In genomic region chr2:146661494-146662096, GRCh38 we compare ENCODE assay signal across 8 cellular contexts.
DNase-seq lines count a peak whose midpoint lies in the region; ATAC-seq and TF ChIP-seq lines count a peak whose summit lies in the region.

No MANE protein-coding gene starts in this region.

- CTCF ChIA-PET in activated CD4-positive, alpha-beta T cell treated with anti-CD3 and anti-CD28 coated beads, Interleukin-2, amount 10 ng/mL, durations not matched to agents 7 days and 5 days (lab: Charles Lee), result no interaction called here

- H3K27me3 ChIP-seq in HUES64 (ENCODE audit: insufficient read depth, low read length) (no peaks in the 10 kb centered on the region), SJCRH30 (no peaks in the 10 kb centered on the region), sigmoid colon (no peaks in the 10 kb centered on the region)

- H3K4me3 ChIP-seq in HUES64 (ENCODE audit: low read length) (no peak overlapping the region), SJCRH30 (no peak overlapping the region), sigmoid colon (no peak overlapping the region)

- peak overlapping the region; percentile 15; the same call in 1 of the 2 replicates for H3K27ac ChIP-seq in HUES64 (ENCODE audit: low read depth, low read length)
- H3K27ac ChIP-seq in SJCRH30, result no peak overlapping the region
- H3K27ac ChIP-seq in sigmoid colon, result no peak overlapping the region

- H3K4me3 Mint-ChIP-seq in activated CD4-positive, alpha-beta T cell treated with anti-CD3 and anti-CD28 coated beads, Interleukin-2, amount 10 ng/mL, durations not matched to agents 7 days and 5 days, result no peak overlapping the region

- peaks cover 10% of the 10 kb centered on the region; the same call in 1 of the 2 replicates for H3K36me3 ChIP-seq in HUES64 (ENCODE audit: insufficient read depth, low read length)
- no peaks in the 10 kb centered on the region for H3K36me3 ChIP-seq in SJCRH30
- H3K36me3 ChIP-seq in sigmoid colon, result no peaks in the 10 kb centered on the region

- ATAC-seq in GM18867 (IDR thresholded peaks at IDR 0.05; ENCODE audit: unreplicated experiment) (no peak), GM19328 (IDR thresholded peaks at IDR 0.05; ENCODE audit: unreplicated experiment) (no peak)

- no peak overlapping the region for H3K27ac Mint-ChIP-seq in activated CD4-positive, alpha-beta T cell treated with anti-CD3 and anti-CD28 coated beads, Interleukin-2, amount 10 ng/mL, durations not matched to agents 7 days and 5 days

- H3K9me3 ChIP-seq in HUES64 (ENCODE audit: insufficient read depth, low read depth, low read length) (peaks cover 10% of the 10 kb centered on the region), SJCRH30 (replicated peaks) (0 out of 2 replicates have a peak, but pooled peaks cover 6% of the 10 kb centered on the region), sigmoid colon (no peaks in the 10 kb centered on the region)

- H3K9ac ChIP-seq in HUES64 (ENCODE audit: low read depth, low read length), result 0 out of 2 replicates have a peak overlapping the region, but pooled peaks have one; percentile 16

- POLR2A ChIA-PET in activated CD4-positive, alpha-beta T cell treated with anti-CD3 and anti-CD28 coated beads, Interleukin-2, amount 10 ng/mL, durations not matched to agents 7 days and 5 days (lab: Charles Lee), result no interaction called here

- H3K36me3 Mint-ChIP-seq in activated CD4-positive, alpha-beta T cell treated with anti-CD3 and anti-CD28 coated beads, Interleukin-2, amount 10 ng/mL, durations not matched to agents 7 days and 5 days (ENCODE audit: low read depth), result no peaks in the 10 kb centered on the region

- H3K9me3 Mint-ChIP-seq in activated CD4-positive, alpha-beta T cell treated with anti-CD3 and anti-CD28 coated beads, Interleukin-2, amount 10 ng/mL, durations not matched to agents 7 days and 5 days, result no peaks in the 10 kb centered on the region

- no peaks in the 10 kb centered on the region for H3K4me1 Mint-ChIP-seq in activated CD4-positive, alpha-beta T cell treated with anti-CD3 and anti-CD28 coated beads, Interleukin-2, amount 10 ng/mL, durations not matched to agents 7 days and 5 days

- H3K4me1 ChIP-seq in HUES64 (ENCODE audit: insufficient read depth, low read length) (peaks cover 17% of the 10 kb centered on the region), SJCRH30 (peaks cover 10% of the 10 kb centered on the region), sigmoid colon (no peaks in the 10 kb centered on the region)

- peak in 1 of 4 experiments; percentile 34 for TF ChIP-seq CTCF in sigmoid colon (IDR thresholded peaks at IDR 0.05)

- intact Hi-C loops in sigmoid colon (cut with DNase I), result no loop called here

- DNase-seq in COR-L47 (lab: John Stamatoyannopoulos, UW) (peak; percentile 25), SJCRH30 (peak; percentile 19 to 75), glomerular visceral epithelial cell (ENCODE audit: extremely low spot score) (peak; percentile 60), sigmoid colon (no peak)
- DNase-seq in activated CD4-positive, alpha-beta T cell treated with anti-CD3 and anti-CD28 coated beads, Interleukin-2, amount 10 ng/mL, durations not matched to agents 7 days and 5 days, result no peak

- no peak for TF ChIP-seq POLR2A in sigmoid colon (IDR thresholded peaks at IDR 0.05)

- TF ChIP-seq EP300 in sigmoid colon (IDR thresholded peaks at IDR 0.05), result no peak

- no peaks in the 10 kb centered on the region for H3K27me3 Mint-ChIP-seq in activated CD4-positive, alpha-beta T cell treated with anti-CD3 and anti-CD28 coated beads, Interleukin-2, amount 10 ng/mL, durations not matched to agents 7 days and 5 days

Comparison
In these comparisons a context has a peak if more than half of its experiments do, and no peak if none do; other contexts are left out.
1. DNase-seq: peak in COR-L47 (single experiment), SJCRH30 (2 of 2) and glomerular visceral epithelial cell (single experiment); none in activated CD4-positive, alpha-beta T cell treated with anti-CD3 and anti-CD28 coated beads, Interleukin-2, amount 10 ng/mL, durations not matched to agents 7 days and 5 days (single experiment) and sigmoid colon (single experiment).